8 cellular contexts compared by ENCODE assay signal in genomic region chr13:44373601-44374347, GRCh38. TPM values are rescaled to one million over a fixed set of nuclear protein-coding genes. Genes with fewer than 3 reads are reported as not detected.
DNase-seq lines count a peak whose midpoint lies in the region; ATAC-seq, FAIRE-seq and TF ChIP-seq lines count a peak whose summit lies in the region.

SERP2 (plus strand) TSS chr13:44373824; CDS start chr13:44374026, 202 bp downstream.

- H3K4me3 ChIP-seq in HUES48 (ENCODE audit: low read depth, low read length) (peak within 1 kb of the TSS; percentile 82), cardiac muscle cell (peak within 1 kb of the TSS; percentile 41), pancreas (peak within 1 kb of the TSS; percentile 23 to 51 (median 45))

- H3K4me1 ChIP-seq in HUES48 (ENCODE audit: control insufficient read depth, insufficient read depth, low read length) (peaks cover 7% of the 10 kb centered on the region), cardiac muscle cell (ENCODE audit: low read depth) (peaks cover 16% of the 10 kb centered on the region), pancreas (no peaks in the 10 kb centered on the region)

- no peak within 1 kb of the TSS for H3K27ac Mint-ChIP-seq in activated T-cell treated with anti-CD3 and anti-CD28 coated beads, Interleukin-2, amount 50 U/mL, for 72 hours

- H3K36me3 ChIP-seq in HUES48 (ENCODE audit: control insufficient read depth, insufficient read depth, low read length) = no peaks in the 10 kb centered on the region
- no peaks in the 10 kb centered on the region for H3K36me3 ChIP-seq in cardiac muscle cell
- H3K36me3 ChIP-seq in pancreas = no peaks in the 10 kb centered on the region

- peaks cover 2 to 4% of the 10 kb centered on the region in 2 donors for H3K36me3 Mint-ChIP-seq in activated T-cell treated with anti-CD3 and anti-CD28 coated beads, Interleukin-2, amount 50 U/mL, for 72 hours (ENCODE audit: insufficient read depth in 2 of 2)

- peak; percentile 57 to 58 for ATAC-seq in activated T-cell treated with anti-CD3 and anti-CD28 coated beads, Interleukin-2, amount 50 U/mL, for 72 hours (replicated peaks in 1 of 2)
- ATAC-seq in pancreas = peak; percentile 65 to 81 (median 80)
- no peak for ATAC-seq in HG02981 (IDR thresholded peaks at IDR 0.05; ENCODE audit: unreplicated experiment)
- ATAC-seq in GM21737 (IDR thresholded peaks at IDR 0.05; ENCODE audit: unreplicated experiment) = no peak

- peaks cover 34% of the 10 kb centered on the region for H3K27me3 Mint-ChIP-seq in activated T-cell treated with anti-CD3 and anti-CD28 coated beads, Interleukin-2, amount 50 U/mL, for 72 hours (ENCODE audit: low read depth)

- TF ChIP-seq CTCF in cardiac muscle cell (IDR thresholded peaks at IDR 0.05; ENCODE audit: low read depth, low read length) (no peak), pancreas (IDR thresholded peaks at IDR 0.05) (no peak)

- 2 to 3% methylated on average over 81 to 82 of the region's 83 CpGs for WGBS in pancreas, 2 donors

- peaks cover 19% of the 10 kb centered on the region for H3K27me3 ChIP-seq in HUES48 (ENCODE audit: control insufficient read depth, insufficient read depth, low read length)
- H3K27me3 ChIP-seq in cardiac muscle cell = no peaks in the 10 kb centered on the region
- no peaks in the 10 kb centered on the region for H3K27me3 ChIP-seq in pancreas

- FAIRE-seq in pancreas (lab: Jason Lieb, UNC) = no peak

- H3K27ac ChIP-seq in HUES48 (ENCODE audit: low read depth, low read length) (no peak within 1 kb of the TSS), cardiac muscle cell (no peak within 1 kb of the TSS), pancreas (peak within 1 kb of the TSS in 1 of 4 donors; percentile 37)

- DNase-seq in activated T-cell treated with anti-CD3 and anti-CD28 coated beads, Interleukin-2, amount 50 U/mL, for 72 hours = peak; percentile 28 to 35
- DNase-seq in cardiac muscle cell (ENCODE audit: low read depth in 1 of 2, low spot score in 1 of 2) (peak; percentile 33 to 50), pancreas (peak in 5 of 6 donors; percentile 13 to 72 (median 33))
- no peak for DNase-seq in activated effector memory CD4-positive, alpha-beta T cell treated with anti-CD3 and anti-CD28 coated beads, Interleukin-2, amount 50 U/mL, for 16 hours
- DNase-seq in central memory CD4-positive, alpha-beta T cell = no peak

- peak within 1 kb of the TSS; percentile 61 to 74 for H3K4me3 Mint-ChIP-seq in activated T-cell treated with anti-CD3 and anti-CD28 coated beads, Interleukin-2, amount 50 U/mL, for 72 hours

- peak within 1 kb of the TSS; percentile 57; the same call in 1 of the 2 replicates for H3K9ac ChIP-seq in HUES48 (ENCODE audit: low read depth, low read length)

- H3K9me3 ChIP-seq in HUES48 (ENCODE audit: control insufficient read depth, insufficient read depth, low read length) (no peaks in the 10 kb centered on the region), cardiac muscle cell (ENCODE audit: low read depth) (no peaks in the 10 kb centered on the region), pancreas (no peaks in the 10 kb centered on the region)

- H3K9me3 Mint-ChIP-seq in activated T-cell treated with anti-CD3 and anti-CD28 coated beads, Interleukin-2, amount 50 U/mL, for 72 hours = no peaks in the 10 kb centered on the region

- H3K4me1 Mint-ChIP-seq in activated T-cell treated with anti-CD3 and anti-CD28 coated beads, Interleukin-2, amount 50 U/mL, for 72 hours (ENCODE audit: low read depth) = peaks cover 26% of the 10 kb centered on the region

- intact Hi-C loops in pancreas (cut with DNase I) = no loop called here

RNA-seq across cellular contexts. Expression of gene SERP2, which starts in this region (rescaled TPM):
- total RNA-seq in activated T-cell treated with anti-CD3 and anti-CD28 coated beads, Interleukin-2, amount 50 U/mL, for 72 hours = 1 to 10 TPM; 1.0 to 3.6 TPM
- total RNA-seq in cardiac muscle cell (3.5 and 8.6 TPM in 2 replicates), pancreas (1 to 10 TPM; 1.2 to 2.7 (median 1.6) TPM)
- polyA plus RNA-seq in cardiac muscle cell (3.5 and 9.0 TPM in 2 replicates), pancreas (10 to 100 TPM in 1 of 2 donors, 1 to 10 TPM in 1; 3.3 to 13.8 TPM)

Comparison
In these comparisons a context has a peak if more than half of its experiments do, and no peak if none do; other contexts are left out.
1. ATAC-seq: peak in activated T-cell treated with anti-CD3 and anti-CD28 coated beads, Interleukin-2, amount 50 U/mL, for 72 hours (2 of 2) and pancreas (4 of 4); none in HG02981 (single experiment) and GM21737 (single experiment).
2. DNase-seq: peak in activated T-cell treated with anti-CD3 and anti-CD28 coated beads, Interleukin-2, amount 50 U/mL, for 72 hours (2 of 2), cardiac muscle cell (2 of 2) and pancreas (5 of 6); none in activated effector memory CD4-positive, alpha-beta T cell treated with anti-CD3 and anti-CD28 coated beads, Interleukin-2, amount 50 U/mL, for 16 hours (single experiment) and central memory CD4-positive, alpha-beta T cell (single experiment).
3. Peak in every context shown above with its lines, with median percentiles within 50 percentile points of each other: H3K4me3 ChIP-seq.